ENCODE assay signal across 9 cellular contexts in the genomic region with DNA sequence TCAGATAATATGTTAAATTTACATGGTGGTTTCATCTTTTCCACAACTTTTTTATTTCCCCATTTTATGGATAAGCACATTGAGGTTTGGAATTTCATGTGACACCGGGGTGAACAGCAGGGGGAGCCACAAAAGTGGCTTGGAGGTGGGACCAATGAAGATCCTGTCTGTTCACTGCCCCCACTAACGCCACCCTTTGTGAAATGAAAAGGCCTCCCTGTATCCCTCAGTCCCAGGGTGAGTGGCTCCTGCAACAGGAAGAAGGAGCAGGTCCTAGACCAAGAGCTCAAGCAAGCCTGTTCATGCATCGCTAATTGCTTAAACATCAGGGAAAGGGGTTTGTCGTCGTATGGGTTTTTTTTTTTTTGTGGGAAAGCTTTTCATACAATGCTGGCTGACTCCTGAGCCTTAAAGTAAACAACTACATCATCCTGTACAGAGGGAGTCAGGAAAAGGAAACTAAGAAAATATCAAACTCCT.
DNase-seq lines count a peak whose midpoint lies in the region; ATAC-seq, FAIRE-seq and TF ChIP-seq lines count a peak whose summit lies in the region.
"Had no signal": no experiment of that assay in that cellular context is flagged by ENCODE, and none has a peak within 500 bp of the region (broad histone marks: within the 10 kb centered on the region; RNA-seq: fewer than 3 reads in every experiment).

No MANE protein-coding gene starts in this region.

- CTCF ChIA-PET in HEK293 (lab: Yijun Ruan, JAX) (interaction anchor here (0.6 to 1.7 kb wide), 8 partner anchors 9 to 634 kb away, joined by 3 to 7 read pairs (median 4); no protein-coding TSS in a partner anchor), GM12878 (lab: Yijun Ruan, JAX) (interaction anchor here (0.6 to 2.5 kb wide), 10 partner anchors 9 to 672 kb away, joined by 3 to 11 read pairs (median 5); no protein-coding TSS in a partner anchor)
- CTCF ChIA-PET in activated CD8-positive, alpha-beta T cell treated with anti-CD3 and anti-CD28 coated beads for 36 hours (lab: Charles Lee), result interaction anchor here (1.5 to 1.9 kb wide), 2 partner anchors 10 to 36 kb away, joined by 5 to 6 read pairs; no protein-coding TSS in a partner anchor

- no TSS peak for BruUV-seq in GM12878 (replicated peaks; lab: Mats Ljungman, UMichigan)

- TF ChIP-seq CTCF in C4-2B (conservative IDR thresholded peaks at IDR 0.05) (peak; percentile 19; the same call in 1 of the 2 replicates), HEK293 (tag by site-specific recombination; IDR thresholded peaks at IDR 0.05) (no peak), GM12878 (IDR thresholded peaks at IDR 0.05 in 2 of 3, conservative IDR thresholded peaks at IDR 0.05 in 1 of 3; ENCODE audit: control insufficient read depth in 2 of 3, extremely low read depth in 1 of 3, insufficient read depth in 1 of 3, low read depth in 3 of 3, low read length in 3 of 3) (peak; percentile 4 to 24 (median 21); a peak in 1 of 6 replicates), kidney epithelial cell (IDR thresholded peaks at IDR 0.05; ENCODE audit: insufficient read depth, low read length, poor library complexity, severe bottlenecking) (peak; percentile 18)
- TF ChIP-seq CTCF in activated CD8-positive, alpha-beta T cell treated with anti-CD3 and anti-CD28 coated beads for 36 hours (IDR thresholded peaks at IDR 0.05), result no peak

- no peak overlapping the region for H3K4me2 ChIP-seq in GM12878 (ENCODE audit: control insufficient read depth, insufficient read depth)

- DNase-seq in GM12878 (ENCODE audit: low read depth, low spot score), result no peak
- DNase-seq in kidney epithelial cell (ENCODE audit: low read depth), result peak; percentile 61
- no peak for DNase-seq in activated CD8-positive, alpha-beta T cell treated with anti-CD3 and anti-CD28 coated beads for 36 hours
- DNase-seq in stimulated activated CD8-positive, alpha-beta memory T cell treated with anti-CD3 and anti-CD28 coated beads, Interleukin-4, amount 100 ng/mL, for 48 hours, result no peak
- DNase-seq in activated naive CD4-positive, alpha-beta T cell (lab: John Stamatoyannopoulos, UW), result no peak
- DNase-seq: activated CD8-positive, alpha-beta memory T cell treated with anti-CD3 and anti-CD28 coated beads, Interleukin-2, amount 50 U/mL, for 4 hours had no signal

- H2AFZ ChIP-seq in GM12878 (ENCODE audit: control insufficient read depth, low read depth, low read length), result no peak overlapping the region

- no peaks in the 10 kb centered on the region for H3K27me3 Mint-ChIP-seq in activated CD8-positive, alpha-beta T cell treated with anti-CD3 and anti-CD28 coated beads for 36 hours

- H3K4me1 Mint-ChIP-seq in activated CD8-positive, alpha-beta T cell treated with anti-CD3 and anti-CD28 coated beads for 36 hours (ENCODE audit: low read depth), result peaks cover 6% of the 10 kb centered on the region

- H3K79me2 ChIP-seq in GM12878 (ENCODE audit: control insufficient read depth, insufficient read depth, low read length), result no peaks in the 10 kb centered on the region

- H3K9me3 ChIP-seq in HEK293 (ENCODE audit: control insufficient read depth, insufficient read depth, low read depth, low read length) (no peaks in the 10 kb centered on the region), GM12878 (replicated peaks; ENCODE audit: control insufficient read depth, insufficient read depth, low read length) (no peaks in the 10 kb centered on the region)

- H3K27ac ChIP-seq in C4-2B, result no peak overlapping the region
- no peak overlapping the region for H3K27ac ChIP-seq in HEK293 (ENCODE audit: extremely low read depth, low read depth, low read length)
- H3K27ac ChIP-seq in GM12878 (ENCODE audit: control insufficient read depth, insufficient read depth), result no peak overlapping the region

- POLR2A ChIA-PET in HEK293 (lab: Yijun Ruan, JAX) (no interaction called here), GM12878 (lab: Charles Lee) (interaction anchor here (0.6 kb wide), 1 partner anchor 20 kb away, joined by 3 read pairs; no protein-coding TSS in a partner anchor)
- POLR2A ChIA-PET in activated CD8-positive, alpha-beta T cell treated with anti-CD3 and anti-CD28 coated beads for 36 hours (lab: Charles Lee), result no interaction called here

- intact Hi-C loops in GM12878 (cut with micrococcal nuclease; ENCODE audit: unreplicated experiment), result no loop called here
- intact Hi-C loops in activated CD8-positive, alpha-beta T cell treated with anti-CD3 and anti-CD28 coated beads for 36 hours (cut with micrococcal nuclease), result no loop called here

- TF ChIP-seq RAD21 in GM12878 (IDR thresholded peaks at IDR 0.05; ENCODE audit: insufficient read depth, low read depth, low read length), result no peak

- peaks cover 2% of the 10 kb centered on the region for H3K4me1 ChIP-seq in HEK293 (ENCODE audit: control insufficient read depth, insufficient read depth, low read length)
- H3K4me1 ChIP-seq in GM12878 (ENCODE audit: control insufficient read depth, insufficient read depth, low read length), result no peaks in the 10 kb centered on the region

- in situ Hi-C loops in GM12878 (cut with MboI), result no loop called here

- ATAC-seq in GM12878 (no peak), GM21526 (IDR thresholded peaks at IDR 0.05; ENCODE audit: low FRiP score, unreplicated experiment) (no peak)
- no peak for ATAC-seq in activated CD8-positive, alpha-beta T cell treated with anti-CD3 and anti-CD28 coated beads for 36 hours

- H3K36me3 ChIP-seq in HEK293 (ENCODE audit: control insufficient read depth in 2 of 2, insufficient read depth in 1 of 2, low read length in 2 of 2) (no peaks in the 10 kb centered on the region; a peak in 1 of 3 replicates), GM12878 (ENCODE audit: control insufficient read depth in 2 of 2, insufficient read depth in 2 of 2, low read length in 1 of 2) (no peaks in the 10 kb centered on the region), kidney epithelial cell (ENCODE audit: control insufficient read depth, insufficient read depth, low read length) (no peaks in the 10 kb centered on the region)

- H3K36me3 Mint-ChIP-seq in activated CD8-positive, alpha-beta T cell treated with anti-CD3 and anti-CD28 coated beads for 36 hours (ENCODE audit: low read depth), result no peaks in the 10 kb centered on the region

- no peak for TF ChIP-seq POLR2A in GM12878 (IDR thresholded peaks at IDR 0.05; ENCODE audit: low read depth, low read length)

- H3K27me3 ChIP-seq in GM12878 (replicated peaks in 1 of 2; ENCODE audit: control insufficient read depth in 2 of 2, insufficient read depth in 2 of 2, low read length in 1 of 2) (no peaks in the 10 kb centered on the region), kidney epithelial cell (ENCODE audit: control insufficient read depth, insufficient read depth, low read length) (no peaks in the 10 kb centered on the region)

- TF ChIP-seq EP300 in GM12878 (IDR thresholded peaks at IDR 0.05; ENCODE audit: borderline replicate concordance in 1 of 2, control insufficient read depth in 1 of 2, low read depth in 2 of 2, low read length in 2 of 2), result no peak

- 73% methylated on average over 5 of the region's 5 CpGs for WGBS in GM12878 (ENCODE audit: insufficient coverage, insufficient replicate concordance, low lambda C conversion rate, missing lambda C conversion rate)

- RAD21 ChIA-PET in GM12878 (lab: Charles Lee; ENCODE audit: unreplicated experiment), result interaction anchor here (1.1 to 2.2 kb wide), 3 partner anchors 11 to 336 kb away, joined by 3 to 7 read pairs (median 4); no protein-coding TSS in a partner anchor

- H3K4me3 Mint-ChIP-seq in activated CD8-positive, alpha-beta T cell treated with anti-CD3 and anti-CD28 coated beads for 36 hours, result no peak overlapping the region

- no peak overlapping the region for H3K4me3 ChIP-seq in HEK293 (ENCODE audit: low read depth, low read length)
- H3K4me3 ChIP-seq in GM12878, result no peak overlapping the region
- no peak overlapping the region for H3K4me3 ChIP-seq in kidney epithelial cell (ENCODE audit: low read depth, low read length)

- no peak for FAIRE-seq in GM12878 (lab: Jason Lieb, UNC)

- H3K9ac ChIP-seq in GM12878 (ENCODE audit: control insufficient read depth, insufficient read depth, low read length), result no peak overlapping the region

- no peaks in the 10 kb centered on the region for H3K9me3 Mint-ChIP-seq in activated CD8-positive, alpha-beta T cell treated with anti-CD3 and anti-CD28 coated beads for 36 hours

- no peak overlapping the region for H3K27ac Mint-ChIP-seq in activated CD8-positive, alpha-beta T cell treated with anti-CD3 and anti-CD28 coated beads for 36 hours

- SMC1A ChIA-PET in GM12878 (lab: Charles Lee; ENCODE audit: uncharacterized antibody, unreplicated experiment), result interaction anchor here (0.6 to 1.3 kb wide), 5 partner anchors 12 to 433 kb away, joined by 3 to 6 read pairs (median 3); no protein-coding TSS in a partner anchor

- H4K20me1 ChIP-seq in GM12878 (ENCODE audit: control insufficient read depth, insufficient read depth), result no peaks in the 10 kb centered on the region

TF ChIP-seq in HEK293, 187 proteins besides CTCF, POLR2A, EP300 and RAD21 (continues in another document):
- TF ChIP-seq TRIM28 (IDR thresholded peaks at IDR 0.05; ENCODE audit: borderline replicate concordance, low read length) (0 out of 2 replicates have a peak, but pooled peaks have one; percentile 15), GLIS2 (tag by site-specific recombination; IDR thresholded peaks at IDR 0.05) (no peak)

TF ChIP-seq in GM12878, 131 proteins besides CTCF, POLR2A, EP300 and RAD21 (continues in another document):
- no peak for TF ChIP-seq HDGF (IDR thresholded peaks at IDR 0.05)
- TF ChIP-seq E2F4 (IDR thresholded peaks at IDR 0.05; ENCODE audit: low read depth, low read length), result no peak
- no peak for TF ChIP-seq SPI1 (IDR thresholded peaks at IDR 0.05; ENCODE audit: borderline replicate concordance, insufficient read depth, low read depth, low read length)
- no peak for TF ChIP-seq YBX1 (IDR thresholded peaks at IDR 0.05)
- TF ChIP-seq SP1 (IDR thresholded peaks at IDR 0.05; ENCODE audit: low read depth, low read length), result no peak
- no peak for TF ChIP-seq RBBP5 (conservative IDR thresholded peaks at IDR 0.05)
- no peak for TF ChIP-seq NR2F1 (conservative IDR thresholded peaks at IDR 0.05)
- TF ChIP-seq TCF12 (IDR thresholded peaks at IDR 0.05; ENCODE audit: low read depth, low read length), result no peak
- no peak for TF ChIP-seq RUNX3 (IDR thresholded peaks at IDR 0.05; ENCODE audit: low read length)

Comparison
In these comparisons a context has a peak if more than half of its experiments do, and no peak if none do; other contexts are left out.
1. CTCF ChIP-seq: peak in C4-2B (single experiment), GM12878 (3 of 3) and kidney epithelial cell (single experiment); none in HEK293 (single experiment) and activated CD8-positive, alpha-beta T cell treated with anti-CD3 and anti-CD28 coated beads for 36 hours (single experiment).